33 cellular contexts compared by ENCODE assay signal in genomic region chr9:68964102-68964541, GRCh38. TPM values are rescaled to one million over a fixed set of nuclear protein-coding genes. Genes with fewer than 3 reads are reported as not detected.
DNase-seq lines count a peak whose midpoint lies in the region; ATAC-seq, FAIRE-seq and TF ChIP-seq lines count a peak whose summit lies in the region.
"Had no signal": no experiment of that assay in that cellular context is flagged by ENCODE, and none has a peak within 500 bp of the region (broad histone marks: within the 10 kb centered on the region; RNA-seq: fewer than 3 reads in every experiment).

No MANE protein-coding gene starts in this region.

- POLR2A ChIA-PET in WTC11 (lab: Charles Lee), result interaction anchor here (0.9 kb wide), 1 partner anchor 15 kb away, joined by 3 read pairs; no protein-coding TSS in a partner anchor

- H3K9me3 Mint-ChIP-seq in activated naive CD8-positive, alpha-beta T cell treated with anti-CD3 and anti-CD28 coated beads for 36 hours, result peaks cover 2% of the 10 kb centered on the region
- H3K9me3 Mint-ChIP-seq in WTC11, result no peaks in the 10 kb centered on the region
- H3K9me3 Mint-ChIP-seq: activated CD4-positive, alpha-beta T cell treated with anti-CD3 and anti-CD28 coated beads, Interleukin-2, amount 10 ng/mL, durations not matched to agents 7 days and 5 days; activated naive CD4-positive, alpha-beta T cell treated with anti-CD3 and anti-CD28 coated beads for 36 hours; CD8-positive, alpha-beta memory T cell; stimulated activated naive CD8-positive, alpha-beta T cell treated with anti-CD3 and anti-CD28 coated beads, Interleukin-15, Interleukin-2, amounts not matched to agents 100 ng/mL and 50 ng/mL, for 24 hours; T-helper 2 cell treated with Interferon-gamma antibody and Interleukin-4, amounts not matched to agents 5 μg/mL and 100 μg/mL, for 36 hours had no signal

- CTCF ChIA-PET in WTC11 (lab: Charles Lee), result interaction anchor here (2.2 kb wide), 1 partner anchor 35 kb away, joined by 6 read pairs; no protein-coding TSS in a partner anchor

- H2AFZ ChIP-seq in mesenchymal stem cell (ENCODE audit: low read depth, low read length), result no peak overlapping the region

- H3K23ac ChIP-seq in mesenchymal stem cell (ENCODE audit: low read length in 2 of 2), result no peak overlapping the region

- H3K79me1 ChIP-seq in mesenchymal stem cell (replicated peaks; ENCODE audit: low read length, poor library complexity, severe bottlenecking), result no peaks in the 10 kb centered on the region

- FAIRE-seq in colon (lab: Jason Lieb, UNC), result peak; percentile 88
- FAIRE-seq: HTR-8/SVneo had no signal

- no peak overlapping the region for H2BK15ac ChIP-seq in mesenchymal stem cell (ENCODE audit: low read depth, poor library complexity, severe bottlenecking)

- H3K27ac Mint-ChIP-seq in activated naive CD8-positive, alpha-beta T cell treated with anti-CD3 and anti-CD28 coated beads for 36 hours, result no peak overlapping the region
- H3K27ac Mint-ChIP-seq in WTC11, result no peak overlapping the region
- H3K27ac Mint-ChIP-seq: activated CD4-positive, alpha-beta T cell treated with anti-CD3 and anti-CD28 coated beads, Interleukin-2, amount 10 ng/mL, durations not matched to agents 7 days and 5 days; activated naive CD4-positive, alpha-beta T cell treated with anti-CD3 and anti-CD28 coated beads for 36 hours; CD8-positive, alpha-beta memory T cell; stimulated activated naive CD8-positive, alpha-beta T cell treated with anti-CD3 and anti-CD28 coated beads, Interleukin-15, Interleukin-2, amounts not matched to agents 100 ng/mL and 50 ng/mL, for 24 hours; T-helper 2 cell treated with Interferon-gamma antibody and Interleukin-4, amounts not matched to agents 5 μg/mL and 100 μg/mL, for 36 hours had no signal

- H3K4me3 Mint-ChIP-seq in activated naive CD8-positive, alpha-beta T cell treated with anti-CD3 and anti-CD28 coated beads for 36 hours, result no peak overlapping the region
- H3K4me3 Mint-ChIP-seq in WTC11, result no peak overlapping the region
- H3K4me3 Mint-ChIP-seq: activated CD4-positive, alpha-beta T cell treated with anti-CD3 and anti-CD28 coated beads, Interleukin-2, amount 10 ng/mL, durations not matched to agents 7 days and 5 days; activated naive CD4-positive, alpha-beta T cell treated with anti-CD3 and anti-CD28 coated beads for 36 hours; CD8-positive, alpha-beta memory T cell; naive thymus-derived CD4-positive, alpha-beta T cell; stimulated activated naive CD8-positive, alpha-beta T cell treated with anti-CD3 and anti-CD28 coated beads, Interleukin-15, Interleukin-2, amounts not matched to agents 100 ng/mL and 50 ng/mL, for 24 hours; T-helper 2 cell treated with Interferon-gamma antibody and Interleukin-4, amounts not matched to agents 5 μg/mL and 100 μg/mL, for 36 hours had no signal

- H3K27me3 Mint-ChIP-seq in activated naive CD8-positive, alpha-beta T cell treated with anti-CD3 and anti-CD28 coated beads for 36 hours, result peaks cover 23% of the 10 kb centered on the region
- H3K27me3 Mint-ChIP-seq in WTC11 (ENCODE audit: low read depth), result no peaks in the 10 kb centered on the region

- no peaks in the 10 kb centered on the region for H3K4me1 ChIP-seq in mesenchymal stem cell (ENCODE audit: control insufficient read depth, insufficient read depth, low read depth, low read length)
- H3K4me1 ChIP-seq: thyroid gland had no signal

- no peak overlapping the region for H3K4me2 ChIP-seq in mesenchymal stem cell (ENCODE audit: low read length, poor library complexity, severe bottlenecking)

- no peak overlapping the region for H3K14ac ChIP-seq in mesenchymal stem cell (ENCODE audit: low read length in 2 of 2)

- H3K4me3 ChIP-seq in LNCaP clone FGC (ENCODE audit: low read depth, low read length) (no peak overlapping the region), mesenchymal stem cell (ENCODE audit: insufficient read depth in 1 of 2, low read depth in 1 of 2, low read length in 2 of 2) (no peak overlapping the region)
- H3K4me3 ChIP-seq: thyroid gland had no signal

- peaks cover 2% of the 10 kb centered on the region for H3K36me3 Mint-ChIP-seq in activated naive CD8-positive, alpha-beta T cell treated with anti-CD3 and anti-CD28 coated beads for 36 hours
- H3K36me3 Mint-ChIP-seq in WTC11, result no peaks in the 10 kb centered on the region
- H3K36me3 Mint-ChIP-seq: CD8-positive, alpha-beta memory T cell had no signal

- no peak overlapping the region for H2BK5ac ChIP-seq in mesenchymal stem cell (ENCODE audit: low read depth, low read length, poor library complexity, severe bottlenecking)

- H2AK5ac ChIP-seq in mesenchymal stem cell (ENCODE audit: low read length, severe bottlenecking), result no peak overlapping the region

- H3K18ac ChIP-seq in mesenchymal stem cell (ENCODE audit: low read depth in 1 of 2, low read length in 2 of 2), result no peak overlapping the region

- DNase-seq in LNCaP clone FGC (ENCODE audit: low read depth), result peak; percentile 61
- DNase-seq in mesenchymal stem cell, result peak; percentile 28
- no peak for DNase-seq in activated naive CD8-positive, alpha-beta T cell treated with anti-CD3 and anti-CD28 coated beads for 36 hours
- DNase-seq in WTC11 (ENCODE audit: low spot score), result no peak
- DNase-seq in GM19240 (ENCODE audit: insufficient read length, low spot score), result no peak
- DNase-seq in NCI-H526 treated with DMSO at 0.1 percent for 48 hours (lab: John Stamatoyannopoulos, UW), result no peak
- DNase-seq: activated CD4-positive, alpha-beta T cell treated with anti-CD3 and anti-CD28 coated beads, Interleukin-2, amount 10 ng/mL, durations not matched to agents 7 days and 5 days; activated naive CD4-positive, alpha-beta T cell treated with anti-CD3 and anti-CD28 coated beads for 36 hours; activated T-cell treated with anti-CD3 and anti-CD28 coated beads, Interleukin-2, amount 50 U/mL, for 48 hours; brain microvascular endothelial cell; CD8-positive, alpha-beta memory T cell; effector CD8-positive, alpha-beta T cell; GF-D8; KBM-7; naive thymus-derived CD4-positive, alpha-beta T cell; NCI-H146; NCI-H2107; NCI-H446; nucleus accumbens; OCI-M1; thyroid gland had no signal

- peak overlapping the region; percentile 45 for H3K27ac ChIP-seq in 22Rv1
- no peak overlapping the region for H3K27ac ChIP-seq in mesenchymal stem cell (ENCODE audit: low read length, poor library complexity, severe bottlenecking)
- H3K27ac ChIP-seq: brain microvascular endothelial cell, epithelial cell of prostate, thyroid gland had no signal

- TF ChIP-seq CTCF in 22Rv1 (IDR thresholded peaks at IDR 0.05) (no peak), LNCaP clone FGC (IDR thresholded peaks at IDR 0.05; ENCODE audit: control insufficient read depth, extremely low read depth, insufficient read depth) (no peak), WTC11 (IDR thresholded peaks at IDR 0.05) (no peak)

- 35% methylated on average over 1 of the region's 3 CpGs for WGBS in mesenchymal stem cell

- ATAC-seq in WTC11, result no peak
- ATAC-seq: HCT116; naive thymus-derived CD4-positive, alpha-beta T cell; Right ventricle myocardium inferior had no signal

- no peaks in the 10 kb centered on the region for H3K9me3 ChIP-seq in mesenchymal stem cell (ENCODE audit: control insufficient read depth, low read length)
- H3K9me3 ChIP-seq: thyroid gland had no signal

- H3K36me3 ChIP-seq in mesenchymal stem cell (ENCODE audit: control insufficient read depth in 1 of 2, insufficient read depth in 2 of 2, low read depth in 1 of 2, low read length in 2 of 2), result no peaks in the 10 kb centered on the region
- H3K36me3 ChIP-seq: brain microvascular endothelial cell, thyroid gland had no signal

- H3K4ac ChIP-seq in mesenchymal stem cell (ENCODE audit: low read depth in 1 of 2, low read length in 2 of 2), result no peak overlapping the region

- H2BK120ac ChIP-seq in mesenchymal stem cell (ENCODE audit: low read depth, low read length), result no peak overlapping the region

- peaks cover 10 to 23% of the 10 kb centered on the region in 2 experiments for H3K27me3 ChIP-seq in mesenchymal stem cell (ENCODE audit: control insufficient read depth in 1 of 2, insufficient read depth in 1 of 2, low read length in 2 of 2)
- H3K27me3 ChIP-seq: brain microvascular endothelial cell, thyroid gland had no signal

- H3K4me1 Mint-ChIP-seq in activated naive CD8-positive, alpha-beta T cell treated with anti-CD3 and anti-CD28 coated beads for 36 hours, result no peaks in the 10 kb centered on the region
- H3K4me1 Mint-ChIP-seq in WTC11, result no peaks in the 10 kb centered on the region
- H3K4me1 Mint-ChIP-seq: CD8-positive, alpha-beta memory T cell had no signal

- no peak overlapping the region for H2BK12ac ChIP-seq in mesenchymal stem cell (ENCODE audit: low read length in 2 of 2)

- H4K91ac ChIP-seq in mesenchymal stem cell (ENCODE audit: low read length), result no peak overlapping the region

- no peak overlapping the region for H4K8ac ChIP-seq in mesenchymal stem cell (ENCODE audit: low read length)

- H3K9ac ChIP-seq in mesenchymal stem cell (ENCODE audit: low read length), result no peak overlapping the region

TF ChIP-seq in WTC11, 78 proteins besides CTCF, POLR2A, EP300 and RAD21:
- no peak for TF ChIP-seq FOXP4 (CRISPR knock-in tag; IDR thresholded peaks at IDR 0.05)
- TF ChIP-seq ZNF317 (CRISPR knock-in tag; IDR thresholded peaks at IDR 0.05; ENCODE audit: borderline replicate concordance, low read depth), result no peak
- no peak for TF ChIP-seq FOXP1 (CRISPR knock-in tag; IDR thresholded peaks at IDR 0.05; ENCODE audit: borderline replicate concordance)
- TF ChIP-seq NR2C2 (CRISPR knock-in tag; IDR thresholded peaks at IDR 0.05), result no peak
- no peak for TF ChIP-seq ZNF263 (CRISPR knock-in tag; IDR thresholded peaks at IDR 0.05; ENCODE audit: low read depth)
- TF ChIP-seq RELA (CRISPR knock-in tag; IDR thresholded peaks at IDR 0.05; ENCODE audit: borderline replicate concordance), result no peak

RNA-seq across cellular contexts. Expression of gene PRKACG, which starts 49.8 kb away (rescaled TPM):
- polyA plus RNA-seq in mesenchymal stem cell (2013, experiment 1 of 2), result not detected
- not detected for polyA plus RNA-seq in mesenchymal stem cell (2013, experiment 2 of 2)
- total RNA-seq in activated naive CD8-positive, alpha-beta T cell treated with anti-CD3 and anti-CD28 coated beads for 36 hours, result not detected
- total RNA-seq in WTC11 (2021), result not detected in 3 replicates
- total RNA-seq: A673; activated CD4-positive, alpha-beta T cell treated with anti-CD3 and anti-CD28 coated beads, Interleukin-2, amount 10 ng/mL, durations not matched to agents 7 days and 5 days; activated naive CD4-positive, alpha-beta T cell treated with anti-CD3 and anti-CD28 coated beads for 36 hours; CD8-positive, alpha-beta memory T cell; kidney epithelial cell; mesenteric fat pad; naive thymus-derived CD4-positive, alpha-beta T cell; Right ventricle myocardium inferior; skeletal muscle tissue; thyroid gland had no signal
- polyA plus RNA-seq: CD8-positive, alpha-beta memory T cell; naive thymus-derived CD4-positive, alpha-beta T cell had no signal

Comparison
In these comparisons a context has a peak if more than half of its experiments do, and no peak if none do; other contexts are left out.
1. DNase-seq: peak in LNCaP clone FGC (single experiment) and mesenchymal stem cell (single experiment); none in activated naive CD8-positive, alpha-beta T cell treated with anti-CD3 and anti-CD28 coated beads for 36 hours (single experiment), WTC11 (single experiment), GM19240 (single experiment) and NCI-H526 treated with DMSO at 0.1 percent for 48 hours (single experiment).